Comparison of ENCODE assay signal across 8 cellular contexts in genomic region chr4:153634737-153635353, GRCh38. TPM values are rescaled to one million over a fixed set of nuclear protein-coding genes. Genes with fewer than 3 reads are reported as not detected.
DNase-seq lines count a peak whose midpoint lies in the region; ATAC-seq and TF ChIP-seq lines count a peak whose summit lies in the region.

No MANE protein-coding gene starts in this region.

- BruUV-seq in OCI-LY7 (replicated peaks; lab: Mats Ljungman, UMichigan) = no TSS peak

- H3K9me2 ChIP-seq in OCI-LY7 (ENCODE audit: insufficient read depth, low read length) = no peaks in the 10 kb centered on the region

- H3K27ac ChIP-seq in OCI-LY7 (ENCODE audit: low read depth, low read length, poor library complexity, severe bottlenecking) = no peak overlapping the region

- H3K9me3 Mint-ChIP-seq in activated naive CD4-positive, alpha-beta T cell treated with anti-CD3 and anti-CD28 coated beads for 36 hours = no peaks in the 10 kb centered on the region

- H3K27ac Mint-ChIP-seq in activated naive CD4-positive, alpha-beta T cell treated with anti-CD3 and anti-CD28 coated beads for 36 hours = peak overlapping the region; percentile 30

- ATAC-seq in esophagus mucosa (peak; percentile 61), HG02970 (IDR thresholded peaks at IDR 0.05; ENCODE audit: low FRiP score, unreplicated experiment) (no peak)

- H3K79me2 ChIP-seq in OCI-LY7 (ENCODE audit: insufficient read depth, low read depth, low read length) = no peaks in the 10 kb centered on the region

- POLR2A ChIA-PET in OCI-LY7 (lab: Charles Lee) = no interaction called here

- no peaks in the 10 kb centered on the region for H3K4me1 Mint-ChIP-seq in activated naive CD4-positive, alpha-beta T cell treated with anti-CD3 and anti-CD28 coated beads for 36 hours (ENCODE audit: low read depth)

- intact Hi-C loops in activated naive CD4-positive, alpha-beta T cell treated with anti-CD3 and anti-CD28 coated beads for 36 hours (cut with micrococcal nuclease) = loop anchor here (1.0 kb wide), 1 partner anchor 115 kb away; no protein-coding TSS in a partner anchor
- intact Hi-C loops in OCI-LY7 (cut with micrococcal nuclease; ENCODE audit: unreplicated experiment) = no loop called here

- peaks cover 41% of the 10 kb centered on the region for H3K36me3 Mint-ChIP-seq in activated naive CD4-positive, alpha-beta T cell treated with anti-CD3 and anti-CD28 coated beads for 36 hours (ENCODE audit: low read depth)

- no peaks in the 10 kb centered on the region for H3K27me3 Mint-ChIP-seq in activated naive CD4-positive, alpha-beta T cell treated with anti-CD3 and anti-CD28 coated beads for 36 hours (ENCODE audit: low read depth)

- TF ChIP-seq CTCF in OCI-LY7 (conservative IDR thresholded peaks at IDR 0.05; ENCODE audit: low read length) = peak; percentile 86

- no peak overlapping the region for H3K4me3 ChIP-seq in OCI-LY7 (ENCODE audit: low read depth, low read length, poor library complexity, severe bottlenecking)

- H4K20me1 ChIP-seq in OCI-LY7 (ENCODE audit: insufficient read depth, low read length) = no peaks in the 10 kb centered on the region

- H3K4me2 ChIP-seq in OCI-LY7 (ENCODE audit: low read length) = no peak overlapping the region

- H3K36me3 ChIP-seq in OCI-LY7 (ENCODE audit: insufficient read depth, low read length) = peaks cover 90% of the 10 kb centered on the region

- H2AFZ ChIP-seq in OCI-LY7 (ENCODE audit: low read length) = no peak overlapping the region

- CTCF ChIA-PET in activated naive CD4-positive, alpha-beta T cell treated with anti-CD3 and anti-CD28 coated beads for 36 hours (lab: Charles Lee) = interaction anchor here (0.6 to 3.4 kb wide), 15 partner anchors 9 to 386 kb away, joined by 3 to 24 read pairs (median 5); no protein-coding TSS in a partner anchor
- CTCF ChIA-PET in OCI-LY7 (lab: Charles Lee; ENCODE audit: unreplicated experiment) = interaction anchor here (0.8 kb wide), 1 partner anchor 9 kb away, joined by 3 read pairs; no protein-coding TSS in a partner anchor

- H3K4me1 ChIP-seq in OCI-LY7 (ENCODE audit: insufficient read depth, low read length, poor library complexity, severe bottlenecking) = peaks cover 8% of the 10 kb centered on the region

- no peak for DNase-seq in activated naive CD4-positive, alpha-beta T cell treated with anti-CD3 and anti-CD28 coated beads for 36 hours
- DNase-seq in activated naive CD4-positive, alpha-beta T cell treated with Interleukin-2 at 50 U/mL for 16 hours = no peak
- DNase-seq in OCI-LY7 (ENCODE audit: low spot score) (peak; percentile 49), renal cortical epithelial cell (ENCODE audit: low read depth) (peak; percentile 38), NCI-H2107 (lab: John Stamatoyannopoulos, UW) (no peak)
- no peak for DNase-seq in stimulated activated CD4-positive, alpha-beta T cell treated with anti-CD3 and anti-CD28 coated beads, Interleukin-4, amount 100 ng/mL, for 4 hours

- no peaks in the 10 kb centered on the region for H3K9me3 ChIP-seq in OCI-LY7 (ENCODE audit: low read length)

- no peak overlapping the region for H3K4me3 Mint-ChIP-seq in activated naive CD4-positive, alpha-beta T cell treated with anti-CD3 and anti-CD28 coated beads for 36 hours

RNA-seq across cellular contexts. Expression of gene TLR2, which starts 49.2 kb away (rescaled TPM):
- total RNA-seq in activated naive CD4-positive, alpha-beta T cell treated with anti-CD3 and anti-CD28 coated beads for 36 hours = 1 to 10 TPM; 1.5 to 2.6 TPM
- 0.28 and 1.5 TPM in 2 replicates for total RNA-seq in OCI-LY7 (2014; rRNA removed; shearing (Covaris generic))
- total RNA-seq in OCI-LY7 (2022) (not detected in 2 replicates), esophagus mucosa (7.0 TPM), renal cortical epithelial cell (23.5 and 43.6 TPM in 2 replicates)

Comparison
In these comparisons a context has a peak if more than half of its experiments do, and no peak if none do; other contexts are left out.
1. DNase-seq: peak in OCI-LY7 (single experiment) and renal cortical epithelial cell (single experiment); none in activated naive CD4-positive, alpha-beta T cell treated with anti-CD3 and anti-CD28 coated beads for 36 hours (single experiment), activated naive CD4-positive, alpha-beta T cell treated with Interleukin-2 at 50 U/mL for 16 hours (single experiment), stimulated activated CD4-positive, alpha-beta T cell treated with anti-CD3 and anti-CD28 coated beads, Interleukin-4, amount 100 ng/mL, for 4 hours (0 of 2) and NCI-H2107 (single experiment).